ENCODE assay signal across 15 cellular contexts in the genomic region with DNA sequence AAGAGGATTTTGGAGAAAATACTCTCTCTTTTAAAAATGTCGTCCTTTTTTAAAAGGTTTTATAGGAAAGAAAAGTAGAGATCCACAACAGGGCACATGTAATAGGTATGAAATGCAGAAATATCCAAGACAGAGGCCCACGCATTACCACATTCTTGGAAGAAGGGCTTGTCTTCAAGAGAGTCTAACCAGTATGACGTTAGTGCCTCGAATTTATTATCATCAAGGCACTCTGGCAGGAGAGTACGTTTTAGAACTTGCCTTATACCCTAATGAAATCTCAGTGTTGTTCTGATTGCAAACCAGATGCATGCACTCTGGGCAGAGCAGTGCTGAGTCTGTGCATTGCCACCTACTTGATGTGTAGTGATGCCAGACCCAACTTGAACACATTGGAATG.
DNase-seq lines count a peak whose midpoint lies in the region; ATAC-seq and TF ChIP-seq lines count a peak whose summit lies in the region.
"Had no signal": no experiment of that assay in that cellular context is flagged by ENCODE, and none has a peak within 500 bp of the region (broad histone marks: within the 10 kb centered on the region; RNA-seq: fewer than 3 reads in every experiment).

No MANE protein-coding gene starts in this region.

- WGBS in right cardiac atrium: 70% methylated on average over 5 of the region's 5 CpGs

- no peaks in the 10 kb centered on the region for H3K9me3 ChIP-seq in right cardiac atrium (ENCODE audit: control insufficient read depth, low read length)
- H3K9me3 ChIP-seq in tibial artery: no peaks in the 10 kb centered on the region
- H3K9me3 ChIP-seq: BLaER1, Caco-2 had no signal

- H3K4me1 ChIP-seq in right cardiac atrium (ENCODE audit: control insufficient read depth, insufficient read depth, low read length) (peaks cover 1% of the 10 kb centered on the region), tibial artery (peaks cover 0 to 64% (median 37%) of the 10 kb centered on the region in 4 donors)
- H3K4me1 ChIP-seq: BLaER1, Caco-2 had no signal

- H3K9me3 Mint-ChIP-seq in osteocyte (ENCODE audit: unreplicated experiment): no peaks in the 10 kb centered on the region
- no peaks in the 10 kb centered on the region for H3K9me3 Mint-ChIP-seq in activated naive CD8-positive, alpha-beta T cell treated with anti-CD3 and anti-CD28 coated beads, Interleukin-2, amount 50 U/mL, for 24 hours
- H3K9me3 Mint-ChIP-seq: CD8-positive, alpha-beta memory T cell; H9 had no signal

- no peaks in the 10 kb centered on the region for H3K36me3 ChIP-seq in tibial artery
- H3K36me3 ChIP-seq: BLaER1 had no signal

- peak; percentile 32 to 57 for ATAC-seq in right cardiac atrium
- ATAC-seq in Right ventricle myocardium inferior: no peak
- ATAC-seq in sciatic nerve: no peak
- ATAC-seq in activated naive CD8-positive, alpha-beta T cell treated with anti-CD3 and anti-CD28 coated beads, Interleukin-2, amount 50 U/mL, for 24 hours: no peak

- H3K27ac Mint-ChIP-seq in osteocyte (ENCODE audit: unreplicated experiment): peak overlapping the region; percentile 90
- H3K27ac Mint-ChIP-seq in activated naive CD8-positive, alpha-beta T cell treated with anti-CD3 and anti-CD28 coated beads, Interleukin-2, amount 50 U/mL, for 24 hours: no peak overlapping the region
- H3K27ac Mint-ChIP-seq: CD8-positive, alpha-beta memory T cell; H9 had no signal

- peaks cover 65% of the 10 kb centered on the region for H3K4me1 Mint-ChIP-seq in osteocyte (ENCODE audit: unreplicated experiment)
- no peaks in the 10 kb centered on the region for H3K4me1 Mint-ChIP-seq in activated naive CD8-positive, alpha-beta T cell treated with anti-CD3 and anti-CD28 coated beads, Interleukin-2, amount 50 U/mL, for 24 hours
- H3K4me1 Mint-ChIP-seq: CD8-positive, alpha-beta memory T cell; H9 had no signal

- H3K4me3 ChIP-seq in right cardiac atrium (ENCODE audit: low read length): no peak overlapping the region
- H3K4me3 ChIP-seq in tibial artery: no peak overlapping the region
- H3K4me3 ChIP-seq: BLaER1 had no signal

- intact Hi-C loops in right cardiac atrium (cut with DNase I) (no loop called here), Right ventricle myocardium inferior (cut with DNase I) (no loop called here), tibial artery (cut with DNase I; ENCODE audit: low total_unique reads) (no loop called here), sciatic nerve (cut with DNase I) (no loop called here)

- TF ChIP-seq CTCF in osteocyte (IDR thresholded peaks at IDR 0.05) (no peak), tibial artery (IDR thresholded peaks at IDR 0.05) (no peak)

- DNase-seq in right cardiac atrium: no peak
- no peak for DNase-seq in Right ventricle myocardium inferior (ENCODE audit: missing footprints)
- no peak for DNase-seq in osteocyte (ENCODE audit: extremely low spot score, unreplicated experiment)
- DNase-seq in tibial artery: no peak
- DNase-seq in kidney glomerular epithelial cell (lab: John Stamatoyannopoulos, UW): no peak
- DNase-seq in sciatic nerve (ENCODE audit: low spot score): no peak
- no peak for DNase-seq in activated naive CD8-positive, alpha-beta T cell treated with anti-CD3 and anti-CD28 coated beads, Interleukin-2, amount 50 U/mL, for 24 hours
- DNase-seq: AML-193; Caco-2; CD8-positive, alpha-beta memory T cell; DND-41; GOT3; H9 had no signal

- H3K27ac ChIP-seq in right cardiac atrium (ENCODE audit: low read length) (no peak overlapping the region), tibial artery (peak overlapping the region; percentile 56 to 63)
- H3K27ac ChIP-seq: 22Rv1, BLaER1 had no signal

- H3K27me3 ChIP-seq in right cardiac atrium (ENCODE audit: control insufficient read depth, insufficient read depth): no peaks in the 10 kb centered on the region
- H3K27me3 ChIP-seq in tibial artery: no peaks in the 10 kb centered on the region
- H3K27me3 ChIP-seq: BLaER1 had no signal

- H3K27me3 Mint-ChIP-seq in osteocyte (ENCODE audit: unreplicated experiment): no peaks in the 10 kb centered on the region
- H3K27me3 Mint-ChIP-seq in activated naive CD8-positive, alpha-beta T cell treated with anti-CD3 and anti-CD28 coated beads, Interleukin-2, amount 50 U/mL, for 24 hours: peaks cover 7% of the 10 kb centered on the region

- no peak overlapping the region for H3K4me3 Mint-ChIP-seq in osteocyte (ENCODE audit: unreplicated experiment)
- no peak overlapping the region for H3K4me3 Mint-ChIP-seq in activated naive CD8-positive, alpha-beta T cell treated with anti-CD3 and anti-CD28 coated beads, Interleukin-2, amount 50 U/mL, for 24 hours
- H3K4me3 Mint-ChIP-seq: CD8-positive, alpha-beta memory T cell; H9 had no signal

- H3K36me3 Mint-ChIP-seq in osteocyte (ENCODE audit: unreplicated experiment): peaks cover 3% of the 10 kb centered on the region
- no peaks in the 10 kb centered on the region for H3K36me3 Mint-ChIP-seq in activated naive CD8-positive, alpha-beta T cell treated with anti-CD3 and anti-CD28 coated beads, Interleukin-2, amount 50 U/mL, for 24 hours (ENCODE audit: low read depth)

Comparison
In these comparisons a context has a peak if more than half of its experiments do, and no peak if none do; other contexts are left out.
1. ATAC-seq: peak in right cardiac atrium (2 of 2); none in Right ventricle myocardium inferior (single experiment), sciatic nerve (single experiment) and activated naive CD8-positive, alpha-beta T cell treated with anti-CD3 and anti-CD28 coated beads, Interleukin-2, amount 50 U/mL, for 24 hours (single experiment).